In the genomic region with DNA sequence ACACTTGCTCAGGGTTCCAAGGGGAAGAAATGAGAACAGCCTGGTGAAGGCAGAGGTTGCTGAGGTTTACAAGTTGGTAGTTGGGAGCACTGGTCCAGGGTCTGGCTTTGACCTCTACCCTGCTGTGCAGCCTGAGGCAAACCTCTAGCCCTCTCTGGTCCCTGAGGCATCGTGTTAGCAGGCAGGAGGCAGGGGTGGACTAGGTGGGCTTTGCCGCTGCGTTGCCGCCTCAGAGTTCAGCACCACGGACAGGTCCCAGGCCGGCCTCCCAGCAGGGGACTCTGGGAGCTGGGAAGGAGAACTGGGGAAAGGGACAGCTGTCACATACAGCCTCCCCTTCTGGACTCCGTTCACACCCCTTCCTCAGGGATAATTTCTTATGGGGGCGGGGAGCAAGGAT, we compare ENCODE assay signal across 9 cellular contexts. TPM values are rescaled to one million over a fixed set of nuclear protein-coding genes. Genes with fewer than 3 reads are reported as not detected.
DNase-seq lines count a peak whose midpoint lies in the region; ATAC-seq lines count a peak whose summit lies in the region.
"Had no signal": no experiment of that assay in that cellular context is flagged by ENCODE, and none has a peak within 500 bp of the region (broad histone marks: within the 10 kb centered on the region; RNA-seq: fewer than 3 reads in every experiment).

No MANE protein-coding gene starts in this region.

- no peak for ATAC-seq in stimulated activated naive CD8-positive, alpha-beta T cell treated with anti-CD3 and anti-CD28 coated beads, Interleukin-15, Interleukin-2, amounts not matched to agents 100 U/mL and 50 U/mL, for 24 hours
- ATAC-seq in stimulated activated naive CD8-positive, alpha-beta T cell treated with anti-CD3 and anti-CD28 coated beads, Interleukin-15, amount 100 ng/mL, for 72 hours = no peak
- peak; percentile 45 to 58 for ATAC-seq in right cardiac atrium
- ATAC-seq in aorta (ENCODE audit: low FRiP score) = peak; percentile 69

- peaks cover 0 to 5% of the 10 kb centered on the region in 2 donors for H3K9me3 Mint-ChIP-seq in stimulated activated naive CD8-positive, alpha-beta T cell treated with anti-CD3 and anti-CD28 coated beads, Interleukin-15, amount 100 ng/mL, for 72 hours
- H3K9me3 Mint-ChIP-seq in activated CD4-positive, alpha-beta T cell treated with anti-CD3 and anti-CD28 coated beads, Interleukin-2, amount 10 ng/mL, durations not matched to agents 7 days and 5 days = no peaks in the 10 kb centered on the region
- H3K9me3 Mint-ChIP-seq: T-helper 1 cell treated with Interleukin-12 subunit alpha and Interleukin-12 subunit beta and Interleukin-4 antibody, amounts not matched to agents 30 μg/mL and 1 μg/mL, for 36 hours had no signal

- H3K9me3 ChIP-seq in right cardiac atrium (ENCODE audit: control insufficient read depth, low read length) = no peaks in the 10 kb centered on the region
- no peaks in the 10 kb centered on the region for H3K9me3 ChIP-seq in aorta (ENCODE audit: control insufficient read depth, low read length)

- H3K4me3 ChIP-seq in right cardiac atrium (ENCODE audit: low read length) = no peak overlapping the region
- H3K4me3 ChIP-seq in aorta (ENCODE audit: low read length in 2 of 2) = no peak overlapping the region

- H3K36me3 ChIP-seq in aorta (ENCODE audit: control insufficient read depth in 1 of 2, insufficient read depth in 2 of 2, low read length in 1 of 2) = no peaks in the 10 kb centered on the region

- DNase-seq in stimulated activated naive CD8-positive, alpha-beta T cell treated with anti-CD3 and anti-CD28 coated beads, Interleukin-15, Interleukin-2, amounts not matched to agents 100 U/mL and 50 U/mL, for 24 hours = peak; percentile 62
- no peak for DNase-seq in stimulated activated naive CD8-positive, alpha-beta T cell treated with anti-CD3 and anti-CD28 coated beads, Interleukin-15, amount 100 ng/mL, for 72 hours
- peak; percentile 53 for DNase-seq in activated CD4-positive, alpha-beta T cell treated with anti-CD3 and anti-CD28 coated beads, Interleukin-2, amount 10 ng/mL, durations not matched to agents 7 days and 5 days
- peak in 1 of 3 donors; percentile 76 for DNase-seq in right cardiac atrium
- DNase-seq in aorta = peak in 1 of 2 donors; percentile 81
- no peak for DNase-seq in H4 (ENCODE audit: low spot score)
- no peak for DNase-seq in GM19240 (ENCODE audit: insufficient read length, low spot score)
- DNase-seq in SKM-1 treated with dmso at 0.1 percent for 144 hours (lab: John Stamatoyannopoulos, UW; ENCODE audit: unreplicated experiment) = no peak

- CTCF ChIA-PET in activated CD4-positive, alpha-beta T cell treated with anti-CD3 and anti-CD28 coated beads, Interleukin-2, amount 10 ng/mL, durations not matched to agents 7 days and 5 days (lab: Charles Lee) = interaction anchor here (1.6 kb wide), 1 partner anchor 20 kb away, joined by 3 read pairs; no protein-coding TSS in a partner anchor

- POLR2A ChIA-PET in activated CD4-positive, alpha-beta T cell treated with anti-CD3 and anti-CD28 coated beads, Interleukin-2, amount 10 ng/mL, durations not matched to agents 7 days and 5 days (lab: Charles Lee) = no interaction called here

- peaks cover 23% of the 10 kb centered on the region for H3K4me1 Mint-ChIP-seq in stimulated activated naive CD8-positive, alpha-beta T cell treated with anti-CD3 and anti-CD28 coated beads, Interleukin-15, amount 100 ng/mL, for 72 hours
- H3K4me1 Mint-ChIP-seq in activated CD4-positive, alpha-beta T cell treated with anti-CD3 and anti-CD28 coated beads, Interleukin-2, amount 10 ng/mL, durations not matched to agents 7 days and 5 days = peaks cover 2% of the 10 kb centered on the region

- H3K27me3 ChIP-seq in right cardiac atrium (ENCODE audit: control insufficient read depth, insufficient read depth) (no peaks in the 10 kb centered on the region), aorta (ENCODE audit: control insufficient read depth in 1 of 2, insufficient read depth in 2 of 2, low read length in 1 of 2) (no peaks in the 10 kb centered on the region)

- H3K27me3 Mint-ChIP-seq in stimulated activated naive CD8-positive, alpha-beta T cell treated with anti-CD3 and anti-CD28 coated beads, Interleukin-15, amount 100 ng/mL, for 72 hours = peaks cover 69% of the 10 kb centered on the region
- H3K27me3 Mint-ChIP-seq in activated CD4-positive, alpha-beta T cell treated with anti-CD3 and anti-CD28 coated beads, Interleukin-2, amount 10 ng/mL, durations not matched to agents 7 days and 5 days = peaks cover 35% of the 10 kb centered on the region

- no peak overlapping the region for H3K27ac ChIP-seq in right cardiac atrium (ENCODE audit: low read length)
- H3K27ac ChIP-seq in aorta (ENCODE audit: low read depth in 1 of 2, low read length in 2 of 2) = no peak overlapping the region

- intact Hi-C loops in right cardiac atrium (cut with DNase I) (no loop called here), aorta (cut with DNase I) (no loop called here)

- 3% methylated on average over 8 of the region's 8 CpGs for WGBS in right cardiac atrium
- 1% methylated on average over 8 of the region's 8 CpGs for WGBS in aorta, 2 donors

- no peaks in the 10 kb centered on the region for H3K36me3 Mint-ChIP-seq in activated CD4-positive, alpha-beta T cell treated with anti-CD3 and anti-CD28 coated beads, Interleukin-2, amount 10 ng/mL, durations not matched to agents 7 days and 5 days (ENCODE audit: low read depth)

- no peak overlapping the region for H3K27ac Mint-ChIP-seq in stimulated activated naive CD8-positive, alpha-beta T cell treated with anti-CD3 and anti-CD28 coated beads, Interleukin-15, amount 100 ng/mL, for 72 hours
- H3K27ac Mint-ChIP-seq in activated CD4-positive, alpha-beta T cell treated with anti-CD3 and anti-CD28 coated beads, Interleukin-2, amount 10 ng/mL, durations not matched to agents 7 days and 5 days = no peak overlapping the region
- H3K27ac Mint-ChIP-seq: T-helper 1 cell treated with Interleukin-12 subunit alpha and Interleukin-12 subunit beta and Interleukin-4 antibody, amounts not matched to agents 30 μg/mL and 1 μg/mL, for 36 hours had no signal

- no peaks in the 10 kb centered on the region for H3K4me1 ChIP-seq in right cardiac atrium (ENCODE audit: control insufficient read depth, insufficient read depth, low read length)
- H3K4me1 ChIP-seq in aorta (ENCODE audit: control insufficient read depth in 1 of 2, insufficient read depth in 2 of 2, low read length in 2 of 2) = no peaks in the 10 kb centered on the region

- no peak overlapping the region for H3K4me3 Mint-ChIP-seq in stimulated activated naive CD8-positive, alpha-beta T cell treated with anti-CD3 and anti-CD28 coated beads, Interleukin-15, amount 100 ng/mL, for 72 hours
- no peak overlapping the region for H3K4me3 Mint-ChIP-seq in activated CD4-positive, alpha-beta T cell treated with anti-CD3 and anti-CD28 coated beads, Interleukin-2, amount 10 ng/mL, durations not matched to agents 7 days and 5 days
- H3K4me3 Mint-ChIP-seq: T-helper 1 cell treated with Interleukin-12 subunit alpha and Interleukin-12 subunit beta and Interleukin-4 antibody, amounts not matched to agents 30 μg/mL and 1 μg/mL, for 36 hours had no signal

RNA-seq across cellular contexts. Expression of a gene that starts 3.1 kb away (rescaled TPM):
- total RNA-seq in activated CD4-positive, alpha-beta T cell treated with anti-CD3 and anti-CD28 coated beads, Interleukin-2, amount 10 ng/mL, durations not matched to agents 7 days and 5 days = not detected
- not detected for total RNA-seq in right cardiac atrium
- polyA plus RNA-seq in right cardiac atrium = not detected
- total RNA-seq in aorta = not detected
- not detected for polyA plus RNA-seq in aorta
- not detected in 2 replicates for total RNA-seq in H4 (2014; rRNA removed; shearing (Covaris generic))

RNA-seq across cellular contexts. Expression of a gene that starts 11.7 kb away (rescaled TPM):
- total RNA-seq in activated CD4-positive, alpha-beta T cell treated with anti-CD3 and anti-CD28 coated beads, Interleukin-2, amount 10 ng/mL, durations not matched to agents 7 days and 5 days = 10 to 100 TPM; 29.9 to 37.2 TPM
- total RNA-seq in right cardiac atrium (1 to 10 TPM; 6.4 to 10.0 (median 6.7) TPM), aorta (10 to 100 TPM in 1 of 2 donors, 1 to 10 TPM in 1; 9.8 to 11.9 TPM)
- polyA plus RNA-seq in right cardiac atrium (8.1 TPM), aorta (10 to 100 TPM; 12.8 to 21.8 TPM)
- total RNA-seq in H4 (2014; rRNA removed; shearing (Covaris generic)) = 48.1 and 50.5 TPM in 2 replicates

RNA-seq across cellular contexts. Expression of a gene that starts 22.8 kb away (rescaled TPM):
- 100 to 1,000 TPM in 1 of 2 experiments, 10 to 100 TPM in 1; 82.5 to 104 TPM for total RNA-seq in activated CD4-positive, alpha-beta T cell treated with anti-CD3 and anti-CD28 coated beads, Interleukin-2, amount 10 ng/mL, durations not matched to agents 7 days and 5 days
- total RNA-seq in right cardiac atrium = 10 to 100 TPM; 35.2 to 46.1 (median 44.7) TPM
- 55.0 TPM for polyA plus RNA-seq in right cardiac atrium
- 10 to 100 TPM; 33.1 to 44.0 TPM for total RNA-seq in aorta
- 100 to 1,000 TPM in 1 of 2 donors, 10 to 100 TPM in 1; 42.3 to 199 TPM for polyA plus RNA-seq in aorta
- total RNA-seq in H4 (2014; rRNA removed; shearing (Covaris generic)) = 106 and 111 TPM in 2 replicates

RNA-seq across cellular contexts. Expression of a gene that starts 22.9 kb away (rescaled TPM):
- total RNA-seq in activated CD4-positive, alpha-beta T cell treated with anti-CD3 and anti-CD28 coated beads, Interleukin-2, amount 10 ng/mL, durations not matched to agents 7 days and 5 days = 10 to 100 TPM; 34.2 to 35.8 TPM
- total RNA-seq in right cardiac atrium (10 to 100 TPM; 27.5 to 33.2 (median 31.3) TPM), aorta (10 to 100 TPM; 27.1 to 28.2 TPM)
- polyA plus RNA-seq in right cardiac atrium (30.3 TPM), aorta (10 to 100 TPM; 14.4 to 47.9 TPM)
- 19.3 and 26.4 TPM in 2 replicates for total RNA-seq in H4 (2014; rRNA removed; shearing (Covaris generic))

RNA-seq across cellular contexts. Expression of a gene that starts 44.8 kb away (rescaled TPM):
- 1 to 10 TPM; 2.4 to 3.4 TPM for total RNA-seq in activated CD4-positive, alpha-beta T cell treated with anti-CD3 and anti-CD28 coated beads, Interleukin-2, amount 10 ng/mL, durations not matched to agents 7 days and 5 days
- total RNA-seq in right cardiac atrium = 1 to 10 TPM in 1 of 4 donors, under 1 TPM in 3; 0.42 to 1.1 (median 0.47) TPM
- polyA plus RNA-seq in right cardiac atrium = 0.23 TPM
- 1 to 10 TPM; 1.6 to 2.4 TPM for total RNA-seq in aorta
- polyA plus RNA-seq in aorta = 1 to 10 TPM in 1 of 2 donors, not detected in 1; 1.8 TPM
- 0.27 TPM in 1 of 2 replicates, not detected in the other for total RNA-seq in H4 (2014; rRNA removed; shearing (Covaris generic))

Comparison
In these comparisons a context has a peak if more than half of its experiments do, and no peak if none do; other contexts are left out.
1. DNase-seq: peak in stimulated activated naive CD8-positive, alpha-beta T cell treated with anti-CD3 and anti-CD28 coated beads, Interleukin-15, Interleukin-2, amounts not matched to agents 100 U/mL and 50 U/mL, for 24 hours (single experiment) and activated CD4-positive, alpha-beta T cell treated with anti-CD3 and anti-CD28 coated beads, Interleukin-2, amount 10 ng/mL, durations not matched to agents 7 days and 5 days (single experiment); none in stimulated activated naive CD8-positive, alpha-beta T cell treated with anti-CD3 and anti-CD28 coated beads, Interleukin-15, amount 100 ng/mL, for 72 hours (0 of 2), H4 (single experiment), GM19240 (single experiment) and SKM-1 treated with dmso at 0.1 percent for 144 hours (single experiment).
2. ATAC-seq: peak in right cardiac atrium (2 of 2) and aorta (single experiment); none in stimulated activated naive CD8-positive, alpha-beta T cell treated with anti-CD3 and anti-CD28 coated beads, Interleukin-15, Interleukin-2, amounts not matched to agents 100 U/mL and 50 U/mL, for 24 hours (single experiment) and stimulated activated naive CD8-positive, alpha-beta T cell treated with anti-CD3 and anti-CD28 coated beads, Interleukin-15, amount 100 ng/mL, for 72 hours (single experiment).